Comparison of ENCODE assay signal across 16 cellular contexts in genomic region chr1:230636575-230637163, GRCh38.
"Had no signal": no experiment of that assay in that cellular context is flagged by ENCODE, and none has a peak within 500 bp of the region (broad histone marks: within the 10 kb centered on the region; RNA-seq: fewer than 3 reads in every experiment).

No MANE protein-coding gene starts in this region.

- ATAC-seq: left lobe of liver, mucosa of descending colon, pancreas, psoas muscle, SK-N-SH treated with all-trans-retinoic acid at 6 μM for 48 hours had no signal

- H3K27ac Mint-ChIP-seq: immature natural killer cell, nephron progenitor cell had no signal

- DNase-seq: activated CD8-positive, alpha-beta memory T cell treated with anti-CD3 and anti-CD28 coated beads for 24 hours; activated CD8-positive, alpha-beta memory T cell treated with anti-CD3 and anti-CD28 coated beads, Interleukin-2, amount 50 U/mL, for 4 hours; activated gamma-delta T cell treated with Interleukin-2 at 50 U/mL for 16 hours; cerebellar nuclear complex; glutamatergic neuron; immature natural killer cell; lower lobe of right lung; mesendoderm; mucosa of descending colon; nephron progenitor cell; pancreas; psoas muscle; testis; trophoblast cell had no signal

- H3K4me3 Mint-ChIP-seq: immature natural killer cell, nephron progenitor cell had no signal

- H3K36me3 Mint-ChIP-seq: immature natural killer cell had no signal

- H3K9me3 Mint-ChIP-seq: immature natural killer cell, nephron progenitor cell had no signal
